In the genomic region with DNA sequence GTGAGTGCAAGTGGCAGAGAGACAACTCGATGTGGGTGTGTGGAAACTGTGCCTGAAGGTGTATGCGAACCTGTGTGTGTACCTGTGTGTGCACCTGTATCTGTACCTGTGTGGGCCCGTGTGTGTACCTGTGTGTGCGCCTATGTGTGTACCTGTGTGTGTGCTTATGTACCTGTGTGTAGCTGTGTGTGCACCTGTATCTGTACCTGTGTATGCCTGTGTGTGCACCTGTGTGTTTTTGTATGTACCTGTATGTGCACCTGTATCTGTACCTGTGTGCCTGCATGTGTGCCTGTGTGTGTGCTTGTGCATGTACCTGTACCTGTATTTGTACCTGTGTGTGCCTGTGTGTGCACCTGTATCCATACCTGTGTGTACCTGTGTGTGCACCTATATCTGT, we compare ENCODE assay signal across 23 cellular contexts.
DNase-seq lines count a peak whose midpoint lies in the region; ATAC-seq, FAIRE-seq and TF ChIP-seq lines count a peak whose summit lies in the region.
"Had no signal": no experiment of that assay in that cellular context is flagged by ENCODE, and none has a peak within 500 bp of the region (broad histone marks: within the 10 kb centered on the region; RNA-seq: fewer than 3 reads in every experiment).

No MANE protein-coding gene starts in this region.

- no peak overlapping the region for H3K4me3 ChIP-seq in esophagus muscularis mucosa
- no peak overlapping the region for H3K4me3 ChIP-seq in vagina
- no peak overlapping the region for H3K4me3 ChIP-seq in HepG2 (replicated peaks in 1 of 3; ENCODE audit: insufficient read depth in 1 of 3, low read depth in 2 of 3, low read length in 3 of 3)
- H3K4me3 ChIP-seq: BLaER1 had no signal

- H3K27ac ChIP-seq in esophagus muscularis mucosa (replicated peaks in 1 of 4) (no peak overlapping the region), vagina (no peak overlapping the region), HepG2 (ENCODE audit: extremely low read length, insufficient read depth, low read length) (no peak overlapping the region)
- H3K27ac ChIP-seq: 22Rv1, BLaER1, C4-2B had no signal

- no peak overlapping the region for H3K4me2 ChIP-seq in HepG2 (ENCODE audit: low read depth, low read length)
- H3K4me2 ChIP-seq: BLaER1 had no signal

- WGBS in esophagus muscularis mucosa, result 84% methylated on average over 4 of the region's 4 CpGs
- 19% methylated on average over 4 of the region's 4 CpGs for WGBS in HepG2 (ENCODE audit: low lambda C conversion rate)

- no peak for TF ChIP-seq POLR2A in esophagus muscularis mucosa (IDR thresholded peaks at IDR 0.05; ENCODE audit: low read depth)
- TF ChIP-seq POLR2A in vagina (IDR thresholded peaks at IDR 0.05), result no peak
- no peak for TF ChIP-seq POLR2A in HepG2 (IDR thresholded peaks at IDR 0.05; ENCODE audit: insufficient read depth in 1 of 2, low read depth in 2 of 2, low read length in 2 of 2)

- intact Hi-C loops in esophagus muscularis mucosa (cut with DNase I) (no loop called here), vagina (cut with DNase I) (no loop called here), HepG2 (cut with micrococcal nuclease; ENCODE audit: unreplicated experiment) (no loop called here)

- H3K27me3 ChIP-seq in esophagus muscularis mucosa (no peaks in the 10 kb centered on the region), vagina (no peaks in the 10 kb centered on the region), HepG2 (ENCODE audit: control insufficient read depth in 1 of 2, insufficient read depth in 2 of 2, low read length in 2 of 2) (peaks cover 0 to 12% of the 10 kb centered on the region in 2 experiments; a peak in 3 of 5 replicates)
- H3K27me3 ChIP-seq: BLaER1 had no signal

- ATAC-seq in stimulated activated naive CD8-positive, alpha-beta T cell treated with anti-CD3 and anti-CD28 coated beads, Interleukin-15, amount 100 ng/mL, for 72 hours, result peak; percentile 23
- no peak for ATAC-seq in stimulated activated naive CD8-positive, alpha-beta T cell treated with anti-CD3 and anti-CD28 coated beads, Interleukin-15, Interleukin-2, amounts not matched to agents 100 U/mL and 50 U/mL, for 24 hours
- ATAC-seq in HepG2, result no peak
- ATAC-seq: CD8-positive, alpha-beta T cell had no signal

- no peak for TF ChIP-seq EP300 in esophagus muscularis mucosa (IDR thresholded peaks at IDR 0.05)
- TF ChIP-seq EP300 in HepG2 (IDR thresholded peaks at IDR 0.05; ENCODE audit: low read depth in 2 of 2, low read length in 2 of 2), result no peak
- no peak for TF ChIP-seq EP300 in HepG2 (CRISPR knock-in tag; IDR thresholded peaks at IDR 0.05; ENCODE audit: borderline replicate concordance)

- H3K36me3 ChIP-seq in esophagus muscularis mucosa (no peaks in the 10 kb centered on the region), vagina (no peaks in the 10 kb centered on the region), HepG2 (replicated peaks in 1 of 2; ENCODE audit: control insufficient read depth in 1 of 2, insufficient read depth in 2 of 2, low read length in 2 of 2) (no peaks in the 10 kb centered on the region)
- H3K36me3 ChIP-seq: BLaER1 had no signal

- H3K27ac Mint-ChIP-seq in stimulated activated naive CD8-positive, alpha-beta T cell treated with anti-CD3 and anti-CD28 coated beads, Interleukin-15, amount 100 ng/mL, for 72 hours, result no peak overlapping the region
- H3K27ac Mint-ChIP-seq in osteocyte (ENCODE audit: unreplicated experiment), result no peak overlapping the region
- H3K27ac Mint-ChIP-seq: B cell; CD4-positive, CD25-positive, alpha-beta regulatory T cell; CD8-positive, alpha-beta T cell had no signal

- no peak for TF ChIP-seq CTCF in esophagus muscularis mucosa (IDR thresholded peaks at IDR 0.05)
- no peak for TF ChIP-seq CTCF in osteocyte (IDR thresholded peaks at IDR 0.05)
- TF ChIP-seq CTCF in vagina (IDR thresholded peaks at IDR 0.05), result no peak
- no peak for TF ChIP-seq CTCF in HepG2 (CRISPR knock-in tag; IDR thresholded peaks at IDR 0.05)

- FAIRE-seq in HepG2 (lab: Jason Lieb, UNC), result no peak
- FAIRE-seq: A204.1, D721Med, G401.6, GM12892 had no signal

- no peaks in the 10 kb centered on the region for H4K20me1 ChIP-seq in HepG2 (ENCODE audit: insufficient read depth, low read length)
- H4K20me1 ChIP-seq: BLaER1 had no signal

- no peak overlapping the region for H2AFZ ChIP-seq in HepG2 (ENCODE audit: low read length)

- peaks cover 0 to 8% of the 10 kb centered on the region in 2 donors for H3K9me3 Mint-ChIP-seq in stimulated activated naive CD8-positive, alpha-beta T cell treated with anti-CD3 and anti-CD28 coated beads, Interleukin-15, amount 100 ng/mL, for 72 hours
- H3K9me3 Mint-ChIP-seq in osteocyte (ENCODE audit: unreplicated experiment), result no peaks in the 10 kb centered on the region
- H3K9me3 Mint-ChIP-seq: CD8-positive, alpha-beta T cell had no signal

- H3K27me3 Mint-ChIP-seq in stimulated activated naive CD8-positive, alpha-beta T cell treated with anti-CD3 and anti-CD28 coated beads, Interleukin-15, amount 100 ng/mL, for 72 hours, result peaks cover 7% of the 10 kb centered on the region
- peaks cover 2% of the 10 kb centered on the region for H3K27me3 Mint-ChIP-seq in osteocyte (ENCODE audit: unreplicated experiment)
- H3K27me3 Mint-ChIP-seq: B cell; CD4-positive, CD25-positive, alpha-beta regulatory T cell had no signal

- POLR2A ChIA-PET in HepG2 (lab: Yijun Ruan, JAX), result no interaction called here

- no peak overlapping the region for H3K4me3 Mint-ChIP-seq in stimulated activated naive CD8-positive, alpha-beta T cell treated with anti-CD3 and anti-CD28 coated beads, Interleukin-15, amount 100 ng/mL, for 72 hours
- no peak overlapping the region for H3K4me3 Mint-ChIP-seq in osteocyte (ENCODE audit: unreplicated experiment)
- H3K4me3 Mint-ChIP-seq: B cell; CD4-positive, CD25-positive, alpha-beta regulatory T cell; CD8-positive, alpha-beta T cell had no signal

- H3K9ac ChIP-seq in HepG2 (ENCODE audit: insufficient read depth, low read depth, low read length), result no peak overlapping the region
- H3K9ac ChIP-seq: BLaER1 had no signal

- no peaks in the 10 kb centered on the region for H3K4me1 Mint-ChIP-seq in stimulated activated naive CD8-positive, alpha-beta T cell treated with anti-CD3 and anti-CD28 coated beads, Interleukin-15, amount 100 ng/mL, for 72 hours
- H3K4me1 Mint-ChIP-seq in osteocyte (ENCODE audit: unreplicated experiment), result no peaks in the 10 kb centered on the region
- H3K4me1 Mint-ChIP-seq: B cell; CD4-positive, CD25-positive, alpha-beta regulatory T cell had no signal

- no peak for TF ChIP-seq RAD21 in HepG2 (CRISPR knock-in tag; IDR thresholded peaks at IDR 0.05)

- peaks cover 0 to 8% (median 0%) of the 10 kb centered on the region in 4 donors for H3K4me1 ChIP-seq in esophagus muscularis mucosa
- no peaks in the 10 kb centered on the region for H3K4me1 ChIP-seq in vagina
- no peaks in the 10 kb centered on the region for H3K4me1 ChIP-seq in HepG2 (ENCODE audit: insufficient read depth, low read length)

- DNase-seq in stimulated activated naive CD8-positive, alpha-beta T cell treated with anti-CD3 and anti-CD28 coated beads, Interleukin-15, amount 100 ng/mL, for 72 hours, result no peak
- DNase-seq in stimulated activated naive CD8-positive, alpha-beta T cell treated with anti-CD3 and anti-CD28 coated beads, Interleukin-15, Interleukin-2, amounts not matched to agents 100 U/mL and 50 U/mL, for 24 hours, result no peak
- peak; percentile 7 for DNase-seq in esophagus muscularis mucosa (ENCODE audit: extremely low spot score)
- peak; percentile 25 for DNase-seq in osteocyte (ENCODE audit: extremely low spot score, unreplicated experiment)
- DNase-seq in vagina (ENCODE audit: extremely low spot score in 2 of 2), result peak; percentile 58 to 70
- DNase-seq in NCI-H2029 (lab: John Stamatoyannopoulos, UW), result no peak
- no peak for DNase-seq in HepG2 (ENCODE audit: low spot score)
- DNase-seq in DMS79 (lab: John Stamatoyannopoulos, UW), result no peak
- DNase-seq: CD4-positive, CD25-positive, alpha-beta regulatory T cell; CD8-positive, alpha-beta T cell; DMS53; DND-41; GOT3; H7; HCEC 1CT had no signal

- H3K9me3 ChIP-seq in esophagus muscularis mucosa (no peaks in the 10 kb centered on the region), vagina (no peaks in the 10 kb centered on the region), HepG2 (ENCODE audit: low read length) (no peaks in the 10 kb centered on the region)

- BruUV-seq in HepG2 (replicated peaks; lab: Mats Ljungman, UMichigan), result no TSS peak

- H3K79me2 ChIP-seq in HepG2 (ENCODE audit: insufficient read depth, low read length), result no peaks in the 10 kb centered on the region

- no peaks in the 10 kb centered on the region for H3K36me3 Mint-ChIP-seq in osteocyte (ENCODE audit: unreplicated experiment)
- H3K36me3 Mint-ChIP-seq: CD4-positive, CD25-positive, alpha-beta regulatory T cell; CD8-positive, alpha-beta T cell had no signal

- in situ Hi-C loops in HepG2 (cut with HindIII; ENCODE audit: extremely low pct_ligation_motif_present, low pct_unique_long_range_greater_than_20kb), result no loop called here

- CTCF ChIA-PET in HepG2 (lab: Yijun Ruan, JAX; ENCODE audit: low intra/inter-chr PET ratio, low total read pairs), result no interaction called here

TF ChIP-seq in HepG2, 621 proteins besides CTCF, POLR2A, EP300 and RAD21 (continues in another document):
- TF ChIP-seq HOXA3 (CRISPR knock-in tag; IDR thresholded peaks at IDR 0.05) (no peak), CHD4 (IDR thresholded peaks at IDR 0.05; ENCODE audit: borderline replicate concordance, low read length) (no peak), ESRRA (CRISPR knock-in tag; IDR thresholded peaks at IDR 0.05; ENCODE audit: low read depth) (no peak), MTF1 (CRISPR knock-in tag; IDR thresholded peaks at IDR 0.05) (no peak)
- TF ChIP-seq, protein P1, sequence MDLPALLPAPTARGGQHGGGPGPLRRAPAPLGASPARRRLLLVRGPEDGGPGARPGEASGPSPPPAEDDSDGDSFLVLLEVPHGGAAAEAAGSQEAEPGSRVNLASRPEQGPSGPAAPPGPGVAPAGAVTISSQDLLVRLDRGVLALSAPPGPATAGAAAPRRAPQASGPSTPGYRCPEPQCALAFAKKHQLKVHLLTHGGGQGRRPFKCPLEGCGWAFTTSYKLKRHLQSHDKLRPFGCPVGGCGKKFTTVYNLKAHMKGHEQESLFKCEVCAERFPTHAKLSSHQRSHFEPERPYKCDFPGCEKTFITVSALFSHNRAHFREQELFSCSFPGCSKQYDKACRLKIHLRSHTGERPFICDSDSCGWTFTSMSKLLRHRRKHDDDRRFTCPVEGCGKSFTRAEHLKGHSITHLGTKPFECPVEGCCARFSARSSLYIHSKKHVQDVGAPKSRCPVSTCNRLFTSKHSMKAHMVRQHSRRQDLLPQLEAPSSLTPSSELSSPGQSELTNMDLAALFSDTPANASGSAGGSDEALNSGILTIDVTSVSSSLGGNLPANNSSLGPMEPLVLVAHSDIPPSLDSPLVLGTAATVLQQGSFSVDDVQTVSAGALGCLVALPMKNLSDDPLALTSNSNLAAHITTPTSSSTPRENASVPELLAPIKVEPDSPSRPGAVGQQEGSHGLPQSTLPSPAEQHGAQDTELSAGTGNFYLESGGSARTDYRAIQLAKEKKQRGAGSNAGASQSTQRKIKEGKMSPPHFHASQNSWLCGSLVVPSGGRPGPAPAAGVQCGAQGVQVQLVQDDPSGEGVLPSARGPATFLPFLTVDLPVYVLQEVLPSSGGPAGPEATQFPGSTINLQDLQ (CRISPR knock-in tag; IDR thresholded peaks at IDR 0.05), result no peak

Comparison
In these comparisons a context has a peak if more than half of its experiments do, and no peak if none do; other contexts are left out.
1. DNase-seq: peak in esophagus muscularis mucosa (single experiment), osteocyte (single experiment) and vagina (2 of 2); none in stimulated activated naive CD8-positive, alpha-beta T cell treated with anti-CD3 and anti-CD28 coated beads, Interleukin-15, amount 100 ng/mL, for 72 hours (0 of 2), stimulated activated naive CD8-positive, alpha-beta T cell treated with anti-CD3 and anti-CD28 coated beads, Interleukin-15, Interleukin-2, amounts not matched to agents 100 U/mL and 50 U/mL, for 24 hours (single experiment), NCI-H2029 (single experiment), HepG2 (single experiment) and DMS79 (single experiment).